8 cellular contexts compared by ENCODE assay signal in the genomic region with DNA sequence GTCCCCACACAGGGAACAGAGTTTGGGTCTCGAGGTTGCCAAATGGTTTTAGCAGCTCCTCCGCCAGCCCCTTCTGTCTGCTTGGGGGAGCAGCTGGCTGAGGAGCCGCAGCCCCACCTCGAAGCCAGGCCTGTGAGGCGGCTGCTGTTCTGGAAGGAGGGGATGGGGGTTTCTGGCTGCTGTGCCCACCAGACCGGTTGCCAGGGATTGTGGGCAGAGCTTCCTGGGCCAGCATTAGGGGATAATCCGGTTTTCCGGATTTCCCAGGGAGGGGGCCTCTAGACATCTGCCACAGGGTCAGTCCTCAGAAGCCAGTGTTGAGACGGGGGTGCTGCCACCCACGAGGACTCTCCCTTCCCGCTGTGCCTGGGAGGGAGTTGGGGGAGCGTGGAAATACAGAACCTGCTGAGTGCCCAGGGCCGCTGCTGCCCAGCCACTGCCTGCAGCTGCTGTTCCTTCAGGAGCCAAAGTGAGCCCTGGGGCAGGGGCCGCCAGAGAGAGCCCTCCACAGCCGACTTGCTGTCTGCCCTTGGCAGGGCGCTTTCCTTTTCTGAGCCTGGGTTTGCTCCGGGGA. TPM values are rescaled to one million over a fixed set of nuclear protein-coding genes. Genes with fewer than 3 reads are reported as not detected.
DNase-seq lines count a peak whose midpoint lies in the region; ATAC-seq, FAIRE-seq and TF ChIP-seq lines count a peak whose summit lies in the region.

No MANE protein-coding gene starts in this region.

- H3K4me1 Mint-ChIP-seq in CD8-positive, alpha-beta T cell (ENCODE audit: low read depth), result peaks cover 14% of the 10 kb centered on the region

- H3K4me2 ChIP-seq in PC-3 (ENCODE audit: low read length), result peak overlapping the region; percentile 93
- H3K4me2 ChIP-seq in endothelial cell of umbilical vein (ENCODE audit: insufficient read depth, low read length), result peak overlapping the region; percentile 73
- peak overlapping the region; percentile 97 for H3K4me2 ChIP-seq in osteoblast (ENCODE audit: insufficient read depth, low read length)

- intact Hi-C loops in CD8-positive, alpha-beta T cell (cut with DNase I, micrococcal nuclease), result loop anchor here in 1 of 2 experiments (2.0 to 5.0 kb wide), 2 partner anchors 99 to 149 kb away; a partner anchor contains a TSS
- intact Hi-C loops in PC-3 (cut with micrococcal nuclease) (no loop called here), endothelial cell of umbilical vein (cut with micrococcal nuclease) (loop anchor here (1.0 kb wide), 1 partner anchor 39 kb away; a partner anchor contains a TSS)

- H3K4me1 ChIP-seq in CD8-positive, alpha-beta T cell (ENCODE audit: insufficient read depth, low read length), result peaks cover 20% of the 10 kb centered on the region
- H3K4me1 ChIP-seq in PC-3 (ENCODE audit: insufficient read depth, low read length), result peaks cover 22% of the 10 kb centered on the region
- peaks cover 17% of the 10 kb centered on the region for H3K4me1 ChIP-seq in endothelial cell of umbilical vein (ENCODE audit: control insufficient read depth, extremely low read depth, insufficient read depth, low read length)
- peaks cover 10% of the 10 kb centered on the region for H3K4me1 ChIP-seq in osteoblast (ENCODE audit: insufficient read depth, low read length)

- peak overlapping the region; percentile 83 for H3K4me3 Mint-ChIP-seq in CD8-positive, alpha-beta T cell

- no peak for DNase-seq in CD8-positive, alpha-beta T cell
- DNase-seq in PC-3 (no peak), endothelial cell of umbilical vein (ENCODE audit: low read depth, low spot score) (no peak), osteoblast (ENCODE audit: insufficient read length, low spot score, missing footprints) (no peak), NCI-H2196 treated with DMSO at 0.1 percent for 48 hours (lab: John Stamatoyannopoulos, UW; ENCODE audit: unreplicated experiment) (no peak), KBM-7 (no peak)
- DNase-seq in stimulated activated CD4-positive, alpha-beta T cell treated with anti-CD3 and anti-CD28 coated beads, Interleukin-12 subunit alpha, Interleukin-12 subunit beta, amount 100 ng/mL, for 4 hours, result no peak

- no peak for FAIRE-seq in endothelial cell of umbilical vein (lab: Jason Lieb, UNC)

- H3K36me3 Mint-ChIP-seq in CD8-positive, alpha-beta T cell, result peaks cover 13% of the 10 kb centered on the region

- H3K27ac Mint-ChIP-seq in CD8-positive, alpha-beta T cell, result no peak overlapping the region

- H3F3A ChIP-seq in PC-3 (ENCODE audit: low read length, unreplicated experiment), result no peaks in the 10 kb centered on the region

- CTCF ChIA-PET in CD8-positive, alpha-beta T cell (lab: Charles Lee), result interaction anchor here (1.0 to 3.5 kb wide), 3 partner anchors 23 to 80 kb away, joined by 3 to 38 read pairs (median 17); a partner anchor contains a TSS
- CTCF ChIA-PET in PC-3 (lab: Charles Lee) (no interaction called here), endothelial cell of umbilical vein (lab: Charles Lee) (interaction anchor here (1.0 to 3.4 kb wide), 6 partner anchors 8 to 67 kb away, joined by 3 to 36 read pairs (median 6); no protein-coding TSS in a partner anchor)

- dilution Hi-C loops in endothelial cell of umbilical vein (cut with MboI; ENCODE audit: extremely low pct_ligation_motif_present, low sequenced_read_pairs), result no loop called here

- no peaks in the 10 kb centered on the region for H3K9me1 ChIP-seq in endothelial cell of umbilical vein (replicated peaks; ENCODE audit: control insufficient read depth, extremely low read depth, insufficient read depth, low read length)

- in situ Hi-C loops in KBM-7 (cut with MboI; ENCODE audit: low pct_unique_long_range_greater_than_20kb, low sequenced_read_pairs), result no loop called here

- H4K20me1 ChIP-seq in PC-3 (ENCODE audit: low read length), result peaks cover 20% of the 10 kb centered on the region
- no peaks in the 10 kb centered on the region for H4K20me1 ChIP-seq in endothelial cell of umbilical vein (replicated peaks; ENCODE audit: control insufficient read depth, extremely low read depth, insufficient read depth, low read length)
- H4K20me1 ChIP-seq in osteoblast (ENCODE audit: insufficient read depth, low read length), result peaks cover 45% of the 10 kb centered on the region

- peak overlapping the region; percentile 74 for H3K4me3 ChIP-seq in CD8-positive, alpha-beta T cell (ENCODE audit: low read depth, low read length)
- H3K4me3 ChIP-seq in PC-3 (ENCODE audit: low read length) (peak overlapping the region; percentile 89), endothelial cell of umbilical vein (replicated peaks in 1 of 3; ENCODE audit: insufficient read depth in 1 of 3, low read depth in 1 of 3, low read length in 3 of 3) (peak overlapping the region; percentile 3 to 88 (median 76)), osteoblast (ENCODE audit: insufficient read depth, low read length) (peak overlapping the region; percentile 89)

- BruUV-seq in PC-3 (replicated peaks; lab: Mats Ljungman, UMichigan), result no TSS peak
- no TSS peak for BruUV-seq in endothelial cell of umbilical vein (replicated peaks; lab: Mats Ljungman, UMichigan)

- TF ChIP-seq CTCF in CD8-positive, alpha-beta T cell (IDR thresholded peaks at IDR 0.05), result no peak
- no peak for TF ChIP-seq CTCF in PC-3 (conservative IDR thresholded peaks at IDR 0.05; ENCODE audit: low read depth, low read length)
- TF ChIP-seq CTCF in endothelial cell of umbilical vein (IDR thresholded peaks at IDR 0.05; ENCODE audit: extremely low read depth in 1 of 2, insufficient read depth in 1 of 2, low read depth in 1 of 2, low read length in 2 of 2), result no peak
- no peak for TF ChIP-seq CTCF in osteoblast (IDR thresholded peaks at IDR 0.05; ENCODE audit: extremely low read depth, low read depth, low read length)

- H2AFZ ChIP-seq in PC-3 (ENCODE audit: low read length), result no peak overlapping the region
- no peak overlapping the region for H2AFZ ChIP-seq in endothelial cell of umbilical vein (ENCODE audit: low read depth, low read length)
- no peak overlapping the region for H2AFZ ChIP-seq in osteoblast (ENCODE audit: low read length)

- H3K9ac ChIP-seq in PC-3 (ENCODE audit: low read length) (peak overlapping the region; percentile 81), endothelial cell of umbilical vein (replicated peaks; ENCODE audit: extremely low read depth, insufficient read depth, low read length) (peak overlapping the region; percentile 93)

- no peak for ATAC-seq in CD8-positive, alpha-beta T cell
- ATAC-seq in PC-3 (no peak), HG03159 (IDR thresholded peaks at IDR 0.05; ENCODE audit: unreplicated experiment) (no peak)

- H3K27ac ChIP-seq in CD8-positive, alpha-beta T cell (ENCODE audit: low read depth, low read length), result no peak overlapping the region
- H3K27ac ChIP-seq in PC-3 (ENCODE audit: low read length) (no peak overlapping the region), endothelial cell of umbilical vein (ENCODE audit: insufficient read depth, low read depth, low read length) (peak overlapping the region; percentile 90), osteoblast (ENCODE audit: low read depth, low read length) (peak overlapping the region; percentile 91)

- H3K27me3 Mint-ChIP-seq in CD8-positive, alpha-beta T cell (ENCODE audit: low read depth), result no peaks in the 10 kb centered on the region

- no peaks in the 10 kb centered on the region for H3K9me2 ChIP-seq in PC-3 (replicated peaks; ENCODE audit: low read length)

- H3K9me3 ChIP-seq in CD8-positive, alpha-beta T cell (ENCODE audit: low read length), result no peaks in the 10 kb centered on the region
- H3K9me3 ChIP-seq in PC-3 (ENCODE audit: low read length), result no peaks in the 10 kb centered on the region
- H3K9me3 ChIP-seq in endothelial cell of umbilical vein (replicated peaks; ENCODE audit: control insufficient read depth, insufficient read depth, low read length), result no peaks in the 10 kb centered on the region
- H3K9me3 ChIP-seq in osteoblast (ENCODE audit: low read depth, low read length), result no peaks in the 10 kb centered on the region

- no peaks in the 10 kb centered on the region for H3K9me3 Mint-ChIP-seq in CD8-positive, alpha-beta T cell

- H3K27me3 ChIP-seq in CD8-positive, alpha-beta T cell (ENCODE audit: insufficient read depth, low read length), result no peaks in the 10 kb centered on the region
- no peaks in the 10 kb centered on the region for H3K27me3 ChIP-seq in PC-3 (ENCODE audit: low read length)
- H3K27me3 ChIP-seq in endothelial cell of umbilical vein (ENCODE audit: control insufficient read depth in 2 of 2, insufficient read depth in 2 of 2, low read length in 2 of 2), result no peaks in the 10 kb centered on the region
- H3K27me3 ChIP-seq in osteoblast (ENCODE audit: insufficient read depth, low read length), result no peaks in the 10 kb centered on the region

- POLR2A ChIA-PET in CD8-positive, alpha-beta T cell (lab: Charles Lee), result interaction anchor here (0.8 to 2.8 kb wide), 4 partner anchors 11 to 38 kb away, joined by 3 to 15 read pairs (median 8); a partner anchor contains a TSS
- POLR2A ChIA-PET in PC-3 (lab: Charles Lee; ENCODE audit: unreplicated experiment), result no interaction called here
- POLR2A ChIA-PET in endothelial cell of umbilical vein (lab: Charles Lee), result no interaction called here

- no peaks in the 10 kb centered on the region for H3K36me3 ChIP-seq in CD8-positive, alpha-beta T cell (ENCODE audit: insufficient read depth, low read length)
- H3K36me3 ChIP-seq in PC-3 (ENCODE audit: low read depth, low read length), result 0 out of 2 replicates have a peak, but pooled peaks cover 11% of the 10 kb centered on the region
- peaks cover 2 to 27% of the 10 kb centered on the region in 2 experiments for H3K36me3 ChIP-seq in endothelial cell of umbilical vein (ENCODE audit: control insufficient read depth in 2 of 2, extremely low read depth in 1 of 2, insufficient read depth in 2 of 2, low read length in 2 of 2)
- peaks cover 11% of the 10 kb centered on the region for H3K36me3 ChIP-seq in osteoblast (ENCODE audit: insufficient read depth, low read length)

- no peak for TF ChIP-seq POLR2A in endothelial cell of umbilical vein (IDR thresholded peaks at IDR 0.05; ENCODE audit: low read depth, low read length)

- peaks cover 42% of the 10 kb centered on the region for H3K79me2 ChIP-seq in PC-3 (ENCODE audit: low read length)
- peaks cover 46% of the 10 kb centered on the region for H3K79me2 ChIP-seq in endothelial cell of umbilical vein (ENCODE audit: control insufficient read depth, insufficient read depth, low read length)
- H3K79me2 ChIP-seq in osteoblast (ENCODE audit: insufficient read depth, low read length), result peaks cover 60% of the 10 kb centered on the region

RNA-seq across cellular contexts. Expression of a gene that starts 2.0 kb away (rescaled TPM):
- total RNA-seq in CD8-positive, alpha-beta T cell, result 10 to 100 TPM; 37.1 to 45.8 TPM
- total RNA-seq in PC-3 (2014; rRNA removed), result 119 and 152 TPM in 2 replicates
- total RNA-seq in endothelial cell of umbilical vein, result 92.9 and 93.2 TPM in 2 replicates
- 90.4 and 101 TPM in 2 replicates for polyA plus RNA-seq in endothelial cell of umbilical vein
- polyA plus RNA-seq in endothelial cell of umbilical vein (2011; cell fraction: cytosol; rRNA removed), result 56.6 and 83.2 TPM in 2 replicates
- 47.0 and 48.3 TPM in 2 replicates for polyA plus RNA-seq in endothelial cell of umbilical vein (2011; cell fraction: nucleus; rRNA removed)
- polyA plus RNA-seq in endothelial cell of umbilical vein (2012), result 52.7 and 77.2 TPM in 2 replicates
- 36.6 and 42.9 TPM in 2 replicates for polyA minus RNA-seq in endothelial cell of umbilical vein
- 46.1 TPM for polyA minus RNA-seq in endothelial cell of umbilical vein (2011; cell fraction: cytosol; rRNA and poly(A)+ RNA removed)
- polyA minus RNA-seq in endothelial cell of umbilical vein (2011; cell fraction: nucleus; rRNA and poly(A)+ RNA removed), result 12.1 and 26.2 TPM in 2 replicates
- total RNA-seq in osteoblast, result 32.9 and 40.4 TPM in 2 replicates

RNA-seq across cellular contexts. Expression of a gene that starts 10.3 kb away (rescaled TPM):
- 100 to 1,000 TPM; 117 to 119 TPM for total RNA-seq in CD8-positive, alpha-beta T cell
- total RNA-seq in PC-3 (2014; rRNA removed) (0.35 TPM in 1 of 2 replicates, not detected in the other), endothelial cell of umbilical vein (not detected in 2 replicates), osteoblast (under 0.01 TPM in 1 of 2 replicates, not detected in the other)
- polyA plus RNA-seq in endothelial cell of umbilical vein, result not detected in 2 replicates
- not detected in 2 replicates for polyA plus RNA-seq in endothelial cell of umbilical vein (2011; cell fraction: cytosol; rRNA removed)
- polyA plus RNA-seq in endothelial cell of umbilical vein (2011; cell fraction: nucleus; rRNA removed), result 0.15 and 0.17 TPM in 2 replicates
- polyA plus RNA-seq in endothelial cell of umbilical vein (2012), result not detected in 2 replicates
- polyA minus RNA-seq in endothelial cell of umbilical vein, result not detected in 2 replicates
- not detected for polyA minus RNA-seq in endothelial cell of umbilical vein (2011; cell fraction: cytosol; rRNA and poly(A)+ RNA removed)
- not detected in 2 replicates for polyA minus RNA-seq in endothelial cell of umbilical vein (2011; cell fraction: nucleus; rRNA and poly(A)+ RNA removed)

RNA-seq across cellular contexts. Expression of a gene that starts 26.3 kb away (rescaled TPM):
- total RNA-seq in CD8-positive, alpha-beta T cell, result 10 to 100 TPM; 17.3 to 19.5 TPM
- total RNA-seq in PC-3 (2014; rRNA removed), result 28.5 and 44.0 TPM in 2 replicates
- total RNA-seq in endothelial cell of umbilical vein, result 24.0 and 24.7 TPM in 2 replicates
- 20.9 and 24.2 TPM in 2 replicates for polyA plus RNA-seq in endothelial cell of umbilical vein
- polyA plus RNA-seq in endothelial cell of umbilical vein (2011; cell fraction: cytosol; rRNA removed), result 2.5 and 8.3 TPM in 2 replicates
- polyA plus RNA-seq in endothelial cell of umbilical vein (2011; cell fraction: nucleus; rRNA removed), result 3.7 and 4.1 TPM in 2 replicates
- 3.2 and 7.4 TPM in 2 replicates for polyA plus RNA-seq in endothelial cell of umbilical vein (2012)
- polyA minus RNA-seq in endothelial cell of umbilical vein, result 2.7 and 3.2 TPM in 2 replicates
- polyA minus RNA-seq in endothelial cell of umbilical vein (2011; cell fraction: cytosol; rRNA and poly(A)+ RNA removed), result 10.3 TPM
- 2.0 and 4.9 TPM in 2 replicates for polyA minus RNA-seq in endothelial cell of umbilical vein (2011; cell fraction: nucleus; rRNA and poly(A)+ RNA removed)
- 38.3 and 47.8 TPM in 2 replicates for total RNA-seq in osteoblast

RNA-seq across cellular contexts. Expression of a gene that starts 37.3 kb away (rescaled TPM):
- under 1 TPM in 1 of 2 experiments, not detected in 1; 0.19 TPM for total RNA-seq in CD8-positive, alpha-beta T cell
- total RNA-seq in PC-3 (2014; rRNA removed), result 0.11 and 0.17 TPM in 2 replicates
- total RNA-seq in endothelial cell of umbilical vein, result 0.31 and 0.44 TPM in 2 replicates
- polyA plus RNA-seq in endothelial cell of umbilical vein, result 0.06 and 0.07 TPM in 2 replicates
- 0.03 and 0.04 TPM in 2 replicates for polyA plus RNA-seq in endothelial cell of umbilical vein (2011; cell fraction: cytosol; rRNA removed)
- polyA plus RNA-seq in endothelial cell of umbilical vein (2011; cell fraction: nucleus; rRNA removed), result 0.13 and 0.15 TPM in 2 replicates
- polyA plus RNA-seq in endothelial cell of umbilical vein (2012), result 0.11 TPM in 1 of 2 replicates, not detected in the other
- not detected in 2 replicates for polyA minus RNA-seq in endothelial cell of umbilical vein
- polyA minus RNA-seq in endothelial cell of umbilical vein (2011; cell fraction: cytosol; rRNA and poly(A)+ RNA removed), result not detected
- not detected in 2 replicates for polyA minus RNA-seq in endothelial cell of umbilical vein (2011; cell fraction: nucleus; rRNA and poly(A)+ RNA removed)
- 0.59 and 0.72 TPM in 2 replicates for total RNA-seq in osteoblast

RNA-seq across cellular contexts. Expression of a gene that starts 38.8 kb away (rescaled TPM):
- total RNA-seq in CD8-positive, alpha-beta T cell, result 10 to 100 TPM; 76.2 to 81.2 TPM
- total RNA-seq in PC-3 (2014; rRNA removed) (458 and 514 TPM in 2 replicates), endothelial cell of umbilical vein (466 and 485 TPM in 2 replicates), osteoblast (273 and 291 TPM in 2 replicates)
- polyA plus RNA-seq in endothelial cell of umbilical vein, result 661 and 823 TPM in 2 replicates
- 394 and 493 TPM in 2 replicates for polyA plus RNA-seq in endothelial cell of umbilical vein (2011; cell fraction: cytosol; rRNA removed)
- 207 and 221 TPM in 2 replicates for polyA plus RNA-seq in endothelial cell of umbilical vein (2011; cell fraction: nucleus; rRNA removed)
- 344 and 487 TPM in 2 replicates for polyA plus RNA-seq in endothelial cell of umbilical vein (2012)
- polyA minus RNA-seq in endothelial cell of umbilical vein, result 236 and 243 TPM in 2 replicates
- polyA minus RNA-seq in endothelial cell of umbilical vein (2011; cell fraction: cytosol; rRNA and poly(A)+ RNA removed), result 264 TPM
- 45.2 and 64.3 TPM in 2 replicates for polyA minus RNA-seq in endothelial cell of umbilical vein (2011; cell fraction: nucleus; rRNA and poly(A)+ RNA removed)

Comparison
In these comparisons a context has a peak if more than half of its experiments do, and no peak if none do; other contexts are left out.
1. H3K27ac ChIP-seq: peak in endothelial cell of umbilical vein (single experiment) and osteoblast (single experiment); none in CD8-positive, alpha-beta T cell (single experiment) and PC-3 (single experiment).
2. RNA of a gene that starts 10.3 kb away (total RNA-seq): 117 to 119 TPM in CD8-positive, alpha-beta T cell; 0.35 TPM in PC-3, not detected in endothelial cell of umbilical vein and under 0.01 TPM in osteoblast; every median in the first group is over 10 times any median in the second.
3. Peak in every context shown above with its lines, with median percentiles within 50 percentile points of each other: H3K4me3 ChIP-seq and H3K4me2 ChIP-seq.